12 cellular contexts compared by ENCODE assay signal in genomic region chr15:50881121-50882048, GRCh38. TPM values are rescaled to one million over a fixed set of nuclear protein-coding genes. Genes with fewer than 3 reads are reported as not detected.
DNase-seq lines count a peak whose midpoint lies in the region; ATAC-seq and TF ChIP-seq lines count a peak whose summit lies in the region.
"Had no signal": no experiment of that assay in that cellular context is flagged by ENCODE, and none has a peak within 500 bp of the region (broad histone marks: within the 10 kb centered on the region; RNA-seq: fewer than 3 reads in every experiment).

No MANE protein-coding gene starts in this region.

- H3K4me1 ChIP-seq in OCI-LY7 (ENCODE audit: insufficient read depth, low read length, poor library complexity, severe bottlenecking) (peaks cover 43% of the 10 kb centered on the region), stomach (peaks cover 22 to 40% (median 27%) of the 10 kb centered on the region in 4 donors), suprapubic skin (peaks cover 40% of the 10 kb centered on the region), endodermal cell (ENCODE audit: control insufficient read depth, insufficient read depth, low read length) (no peaks in the 10 kb centered on the region)
- H3K4me1 ChIP-seq: neural progenitor cell had no signal

- peaks cover 3% of the 10 kb centered on the region for H3K36me3 Mint-ChIP-seq in activated CD8-positive, alpha-beta memory T cell treated with anti-CD3 and anti-CD28 coated beads, Interleukin-2, amount 10 ng/mL, durations not matched to agents 7 days and 5 days
- peaks cover 4% of the 10 kb centered on the region for H3K36me3 Mint-ChIP-seq in central memory CD8-positive, alpha-beta T cell (ENCODE audit: insufficient read depth)
- no peaks in the 10 kb centered on the region for H3K36me3 Mint-ChIP-seq in endodermal cell (ENCODE audit: low read depth)
- H3K36me3 Mint-ChIP-seq: neural progenitor cell had no signal

- H3K27ac ChIP-seq in OCI-LY7 (ENCODE audit: low read depth, low read length, poor library complexity, severe bottlenecking) (no peak overlapping the region), stomach (peak overlapping the region in 3 of 5 donors; percentile 25 to 74 (median 31)), substantia nigra (ENCODE audit: low read depth, low read length, poor library complexity, severe bottlenecking) (no peak overlapping the region), suprapubic skin (no peak overlapping the region), endodermal cell (ENCODE audit: low read depth, low read length) (no peak overlapping the region)
- H3K27ac ChIP-seq: neural progenitor cell had no signal

- POLR2A ChIA-PET in OCI-LY7 (lab: Charles Lee), result interaction anchor here (0.5 to 1.3 kb wide), 8 partner anchors 8 to 1282 kb away, joined by 3 to 4 read pairs (median 3); partner anchors contain the start of gene GABPB1

- H3K27me3 ChIP-seq in stomach, result no peaks in the 10 kb centered on the region
- no peaks in the 10 kb centered on the region for H3K27me3 ChIP-seq in suprapubic skin
- no peaks in the 10 kb centered on the region for H3K27me3 ChIP-seq in endodermal cell (ENCODE audit: control insufficient read depth, insufficient read depth, low read length, poor library complexity, severe bottlenecking)
- H3K27me3 ChIP-seq: heart left ventricle, neural progenitor cell had no signal

- peak overlapping the region; percentile 83 for H2AFZ ChIP-seq in OCI-LY7 (ENCODE audit: low read length)
- H2AFZ ChIP-seq: neural progenitor cell had no signal

- no peaks in the 10 kb centered on the region for H3K27me3 Mint-ChIP-seq in activated CD8-positive, alpha-beta memory T cell treated with anti-CD3 and anti-CD28 coated beads, Interleukin-2, amount 10 ng/mL, durations not matched to agents 7 days and 5 days
- H3K27me3 Mint-ChIP-seq in central memory CD8-positive, alpha-beta T cell, result no peaks in the 10 kb centered on the region
- H3K27me3 Mint-ChIP-seq in endodermal cell (ENCODE audit: insufficient read depth), result peaks cover 4% of the 10 kb centered on the region

- H3K79me2 ChIP-seq in OCI-LY7 (ENCODE audit: insufficient read depth, low read depth, low read length), result no peaks in the 10 kb centered on the region

- H4K20me1 ChIP-seq in OCI-LY7 (ENCODE audit: insufficient read depth, low read length), result no peaks in the 10 kb centered on the region

- H3K9ac ChIP-seq in endodermal cell (ENCODE audit: extremely low read depth, low read length, poor library complexity, severe bottlenecking), result no peak overlapping the region
- H3K9ac ChIP-seq: neural progenitor cell had no signal

- H3K27ac Mint-ChIP-seq in activated CD8-positive, alpha-beta memory T cell treated with anti-CD3 and anti-CD28 coated beads, Interleukin-2, amount 10 ng/mL, durations not matched to agents 7 days and 5 days, result peak overlapping the region; percentile 97
- peak overlapping the region; percentile 87 for H3K27ac Mint-ChIP-seq in central memory CD8-positive, alpha-beta T cell (ENCODE audit: low read depth)
- H3K27ac Mint-ChIP-seq in endodermal cell, result no peak overlapping the region
- H3K27ac Mint-ChIP-seq: neural progenitor cell had no signal

- 58 to 67% (median 60%) methylated on average over 6 of the region's 6 CpGs for WGBS in stomach, 5 donors
- 57% methylated on average over 6 of the region's 6 CpGs for WGBS in suprapubic skin
- 93 to 97% methylated on average over 4 to 6 of the region's 6 CpGs for WGBS in endodermal cell (ENCODE audit: insufficient coverage in 1 of 2, insufficient read length in 1 of 2), 2 experiments

- no peak overlapping the region for H3K4me2 ChIP-seq in OCI-LY7 (ENCODE audit: low read length)
- H3K4me2 ChIP-seq: neural progenitor cell had no signal

- no peak for DNase-seq in activated CD8-positive, alpha-beta memory T cell treated with anti-CD3 and anti-CD28 coated beads, Interleukin-2, amount 10 ng/mL, durations not matched to agents 7 days and 5 days
- no peak for DNase-seq in activated CD8-positive, alpha-beta memory T cell treated with anti-CD3 and anti-CD28 coated beads, Interleukin-2, amount 50 U/mL, for 4 hours
- DNase-seq in OCI-LY7 (ENCODE audit: low spot score) (peak; percentile 14), stomach (no peak), substantia nigra (lab: John Stamatoyannopoulos, UW) (no peak), suprapubic skin (ENCODE audit: low spot score in 2 of 2) (no peak), endodermal cell (no peak)
- no peak for DNase-seq in central memory CD8-positive, alpha-beta T cell (ENCODE audit: low spot score in 2 of 2)
- DNase-seq: heart left ventricle, NCI-H1930, T-helper 9 cell had no signal

- H3K36me3 ChIP-seq in OCI-LY7 (ENCODE audit: insufficient read depth, low read length), result no peaks in the 10 kb centered on the region
- no peaks in the 10 kb centered on the region for H3K36me3 ChIP-seq in stomach
- H3K36me3 ChIP-seq in suprapubic skin, result no peaks in the 10 kb centered on the region
- H3K36me3 ChIP-seq in endodermal cell (ENCODE audit: control insufficient read depth, insufficient read depth, low read length), result no peaks in the 10 kb centered on the region
- H3K36me3 ChIP-seq: heart left ventricle, neural progenitor cell had no signal

- ATAC-seq in activated CD8-positive, alpha-beta memory T cell treated with anti-CD3 and anti-CD28 coated beads, Interleukin-2, amount 10 ng/mL, durations not matched to agents 7 days and 5 days, result no peak
- ATAC-seq in central memory CD8-positive, alpha-beta T cell (replicated peaks; ENCODE audit: extremely low read depth, poor library complexity, severe bottlenecking), result no peak
- ATAC-seq: heart left ventricle had no signal

- H3K9me2 ChIP-seq in OCI-LY7 (ENCODE audit: insufficient read depth, low read length), result no peaks in the 10 kb centered on the region

- CTCF ChIA-PET in activated CD8-positive, alpha-beta memory T cell treated with anti-CD3 and anti-CD28 coated beads, Interleukin-2, amount 10 ng/mL, durations not matched to agents 7 days and 5 days (lab: Charles Lee), result interaction anchor here (0.6 to 1.5 kb wide), 5 partner anchors 15 to 527 kb away, joined by 3 to 4 read pairs (median 3); partner anchors contain the start of gene GABPB1
- CTCF ChIA-PET in OCI-LY7 (lab: Charles Lee; ENCODE audit: unreplicated experiment), result interaction anchor here (0.6 kb wide), 1 partner anchor 26 kb away, joined by 3 read pairs; no protein-coding TSS in a partner anchor

- TF ChIP-seq CTCF in OCI-LY7 (conservative IDR thresholded peaks at IDR 0.05; ENCODE audit: low read length), result no peak
- no peak for TF ChIP-seq CTCF in stomach (IDR thresholded peaks at IDR 0.05)
- TF ChIP-seq CTCF in suprapubic skin (IDR thresholded peaks at IDR 0.05), result no peak
- no peak for TF ChIP-seq CTCF in endodermal cell (conservative IDR thresholded peaks at IDR 0.05)

- H3K4me1 Mint-ChIP-seq in activated CD8-positive, alpha-beta memory T cell treated with anti-CD3 and anti-CD28 coated beads, Interleukin-2, amount 10 ng/mL, durations not matched to agents 7 days and 5 days, result peaks cover 87% of the 10 kb centered on the region
- H3K4me1 Mint-ChIP-seq in central memory CD8-positive, alpha-beta T cell, result peaks cover 22% of the 10 kb centered on the region
- peaks cover 7% of the 10 kb centered on the region for H3K4me1 Mint-ChIP-seq in endodermal cell

- H3K4me3 Mint-ChIP-seq in activated CD8-positive, alpha-beta memory T cell treated with anti-CD3 and anti-CD28 coated beads, Interleukin-2, amount 10 ng/mL, durations not matched to agents 7 days and 5 days, result no peak overlapping the region
- no peak overlapping the region for H3K4me3 Mint-ChIP-seq in central memory CD8-positive, alpha-beta T cell
- no peak overlapping the region for H3K4me3 Mint-ChIP-seq in endodermal cell
- H3K4me3 Mint-ChIP-seq: neural progenitor cell had no signal

- H3K9me3 ChIP-seq in OCI-LY7 (ENCODE audit: low read length) (no peaks in the 10 kb centered on the region), stomach (no peaks in the 10 kb centered on the region), suprapubic skin (no peaks in the 10 kb centered on the region), endodermal cell (ENCODE audit: control insufficient read depth, low read length) (no peaks in the 10 kb centered on the region)
- H3K9me3 ChIP-seq: heart left ventricle had no signal

- H3K9me3 Mint-ChIP-seq in activated CD8-positive, alpha-beta memory T cell treated with anti-CD3 and anti-CD28 coated beads, Interleukin-2, amount 10 ng/mL, durations not matched to agents 7 days and 5 days (ENCODE audit: low read depth), result no peaks in the 10 kb centered on the region
- no peaks in the 10 kb centered on the region for H3K9me3 Mint-ChIP-seq in central memory CD8-positive, alpha-beta T cell
- no peaks in the 10 kb centered on the region for H3K9me3 Mint-ChIP-seq in endodermal cell
- H3K9me3 Mint-ChIP-seq: neural progenitor cell had no signal

- H3K4me3 ChIP-seq in OCI-LY7 (ENCODE audit: low read depth, low read length, poor library complexity, severe bottlenecking), result no peak overlapping the region
- no peak overlapping the region for H3K4me3 ChIP-seq in stomach
- no peak overlapping the region for H3K4me3 ChIP-seq in suprapubic skin
- no peak overlapping the region for H3K4me3 ChIP-seq in endodermal cell (ENCODE audit: low read length)
- H3K4me3 ChIP-seq: heart left ventricle, neural progenitor cell had no signal

- no peak for TF ChIP-seq POLR2A in stomach (IDR thresholded peaks at IDR 0.05)
- TF ChIP-seq POLR2A in suprapubic skin (IDR thresholded peaks at IDR 0.05), result no peak

- intact Hi-C loops in OCI-LY7 (cut with micrococcal nuclease; ENCODE audit: unreplicated experiment), result no loop called here
- intact Hi-C loops in stomach (cut with DNase I; ENCODE audit: low total_unique reads), result no loop called here

- TF ChIP-seq EP300 in stomach (IDR thresholded peaks at IDR 0.05) (no peak), suprapubic skin (IDR thresholded peaks at IDR 0.05) (no peak)

- BruUV-seq in OCI-LY7 (replicated peaks; lab: Mats Ljungman, UMichigan), result no TSS peak

RNA-seq across cellular contexts. Expression of gene AP4E1, which starts 27.1 kb away (rescaled TPM):
- 10 to 100 TPM; 14.7 to 18.4 TPM for total RNA-seq in activated CD8-positive, alpha-beta memory T cell treated with anti-CD3 and anti-CD28 coated beads, Interleukin-2, amount 10 ng/mL, durations not matched to agents 7 days and 5 days
- 5.4 and 7.6 TPM in 2 replicates for total RNA-seq in OCI-LY7 (2014; rRNA removed; shearing (Covaris generic))
- total RNA-seq in OCI-LY7 (2022), result 14.8 and 16.4 TPM in 2 replicates
- total RNA-seq in stomach, result 10 to 100 TPM in 3 of 5 donors, 1 to 10 TPM in 2; 6.7 to 31.9 (median 11.1) TPM
- 1 to 10 TPM; 1.8 to 2.6 (median 2.0) TPM for polyA plus RNA-seq in stomach
- 10 to 100 TPM; 12.7 to 18.7 (median 13.0) TPM for total RNA-seq in suprapubic skin
- total RNA-seq in endodermal cell, result 10 to 100 TPM in 1 of 2 donors, 1 to 10 TPM in 1; 7.8 to 12.5 TPM
- polyA plus RNA-seq in endodermal cell (2013, experiment 1 of 2), result 6.7 TPM
- polyA plus RNA-seq in endodermal cell (2013, experiment 2 of 2), result 6.5 TPM

Comparison
In these comparisons a context has a peak if more than half of its experiments do, and no peak if none do; other contexts are left out.
1. H3K27ac ChIP-seq: peak in stomach (3 of 5); none in OCI-LY7 (single experiment), substantia nigra (single experiment), suprapubic skin (single experiment) and endodermal cell (single experiment).